ENCODE assay signal across 8 cellular contexts in genomic region chr21:36141513-36141925, GRCh38. TPM values are rescaled to one million over a fixed set of nuclear protein-coding genes. Genes with fewer than 3 reads are reported as not detected.
DNase-seq lines count a peak whose midpoint lies in the region; TF ChIP-seq lines count a peak whose summit lies in the region.

No MANE protein-coding gene starts in this region.

- no peaks in the 10 kb centered on the region for H3K36me3 Mint-ChIP-seq in H9 (ENCODE audit: insufficient read depth in 1 of 3, low read depth in 3 of 3)
- peaks cover 48% of the 10 kb centered on the region for H3K36me3 Mint-ChIP-seq in activated T-helper 2 cell treated with anti-CD3 and anti-CD28 coated beads, Interferon-gamma antibody, Interleukin-2, Interleukin-4, amounts not matched to agents 10 μg/mL and 5 μg/mL and 100 μg/mL, durations not matched to agents 14 hours and 24 hours and 36 hours (ENCODE audit: low read depth)

- H3T11ph ChIP-seq in H9 (ENCODE audit: low read length): no peak overlapping the region

- H3K4ac ChIP-seq in H9 (ENCODE audit: low read depth, low read length): no peak overlapping the region

- no peak for TF ChIP-seq POLR2A in thyroid gland (IDR thresholded peaks at IDR 0.05)

- H3K36me3 ChIP-seq in DOHH2 (ENCODE audit: control insufficient read depth, low read length): no peaks in the 10 kb centered on the region
- H3K36me3 ChIP-seq in neutrophil: no peaks in the 10 kb centered on the region
- no peaks in the 10 kb centered on the region for H3K36me3 ChIP-seq in thyroid gland

- H3K56ac ChIP-seq in H9 (ENCODE audit: insufficient read length, low read depth, low read length): no peak overlapping the region

- H3K4me3 ChIP-seq in DOHH2 (ENCODE audit: low read length) (no peak overlapping the region), fibroblast of the aortic adventitia (ENCODE audit: low read depth, low read length) (no peak overlapping the region), neutrophil (ENCODE audit: low read depth in 1 of 2, low read length in 1 of 2) (no peak overlapping the region), thyroid gland (replicated peaks in 1 of 3) (no peak overlapping the region)

- intact Hi-C loops in activated T-helper 2 cell treated with anti-CD3 and anti-CD28 coated beads, Interferon-gamma antibody, Interleukin-2, Interleukin-4, amounts not matched to agents 10 μg/mL and 5 μg/mL and 100 μg/mL, durations not matched to agents 14 hours and 24 hours and 36 hours (cut with micrococcal nuclease): loop anchor here (1.0 to 2.0 kb wide), 3 partner anchors 15 to 190 kb away; partner anchors contain the start of gene DOP1B
- intact Hi-C loops in thyroid gland (cut with DNase I): loop anchor here (10.0 kb wide), 1 partner anchor 183 kb away; the partner anchor contains the start of gene MORC3

- H4K5ac ChIP-seq in H9 (ENCODE audit: insufficient read length, low read depth, low read length): no peak overlapping the region

- H4K8ac ChIP-seq in H9 (replicated peaks; ENCODE audit: insufficient read length, low read depth, low read length): no peak overlapping the region

- H3K79me2 ChIP-seq in DOHH2 (ENCODE audit: control insufficient read depth, low read length): no peaks in the 10 kb centered on the region
- no peaks in the 10 kb centered on the region for H3K79me2 ChIP-seq in H9 (ENCODE audit: insufficient read depth, low read length)

- no peaks in the 10 kb centered on the region for H3K9me3 Mint-ChIP-seq in H9
- H3K9me3 Mint-ChIP-seq in activated T-helper 2 cell treated with anti-CD3 and anti-CD28 coated beads, Interferon-gamma antibody, Interleukin-2, Interleukin-4, amounts not matched to agents 10 μg/mL and 5 μg/mL and 100 μg/mL, durations not matched to agents 14 hours and 24 hours and 36 hours: no peaks in the 10 kb centered on the region

- no peak overlapping the region for H2BK15ac ChIP-seq in H9 (ENCODE audit: low read depth, low read length)

- no peaks in the 10 kb centered on the region for H4K20me1 ChIP-seq in DOHH2 (ENCODE audit: control insufficient read depth, insufficient read depth, low read depth, low read length)
- H4K20me1 ChIP-seq in H9 (ENCODE audit: control insufficient read depth, insufficient read depth, insufficient read length): no peaks in the 10 kb centered on the region

- H3K23me2 ChIP-seq in H9 (ENCODE audit: insufficient read length, low read depth, low read length, poor library complexity, severe bottlenecking): no peaks in the 10 kb centered on the region

- H3K27me3 ChIP-seq in DOHH2 (ENCODE audit: control insufficient read depth, low read length) (peaks cover 20% of the 10 kb centered on the region), H9 (ENCODE audit: insufficient read depth, low read length) (no peaks in the 10 kb centered on the region), neutrophil (peaks cover 18% of the 10 kb centered on the region), thyroid gland (no peaks in the 10 kb centered on the region)

- TF ChIP-seq CTCF in DOHH2 (IDR thresholded peaks at IDR 0.05; ENCODE audit: low read depth, low read length, poor library complexity, severe bottlenecking) (peak; percentile 89), H9 (conservative IDR thresholded peaks at IDR 0.05) (peak; percentile 95), fibroblast of the aortic adventitia (IDR thresholded peaks at IDR 0.05; ENCODE audit: insufficient read depth, low read length) (peak; percentile 81), neutrophil (IDR thresholded peaks at IDR 0.05) (peak; percentile 82), thyroid gland (IDR thresholded peaks at IDR 0.05) (peak; percentile 55 to 95 (median 87))

- H2BK12ac ChIP-seq in H9 (ENCODE audit: insufficient read length, low read depth, low read length): no peak overlapping the region

- H2BK5ac ChIP-seq in H9 (ENCODE audit: insufficient read length, low read length): no peak overlapping the region

- no peak overlapping the region for H3K18ac ChIP-seq in H9 (ENCODE audit: insufficient read length, low read depth, low read length)

- peaks cover 15% of the 10 kb centered on the region for H3K27me3 Mint-ChIP-seq in H9 (ENCODE audit: low read depth)
- no peaks in the 10 kb centered on the region for H3K27me3 Mint-ChIP-seq in activated T-helper 2 cell treated with anti-CD3 and anti-CD28 coated beads, Interferon-gamma antibody, Interleukin-2, Interleukin-4, amounts not matched to agents 10 μg/mL and 5 μg/mL and 100 μg/mL, durations not matched to agents 14 hours and 24 hours and 36 hours (ENCODE audit: low read depth)

- H2AK5ac ChIP-seq in H9 (ENCODE audit: insufficient read length, low read length): no peak overlapping the region

- no peak overlapping the region for H3K9ac ChIP-seq in H9 (ENCODE audit: extremely low read depth, insufficient read length, low read length)

- H3K27ac Mint-ChIP-seq in H9: peak overlapping the region in 1 of 3 experiments; percentile 81; a peak in 1 of 7 replicates
- H3K27ac Mint-ChIP-seq in activated T-helper 2 cell treated with anti-CD3 and anti-CD28 coated beads, Interferon-gamma antibody, Interleukin-2, Interleukin-4, amounts not matched to agents 10 μg/mL and 5 μg/mL and 100 μg/mL, durations not matched to agents 14 hours and 24 hours and 36 hours: no peak overlapping the region

- H3K23ac ChIP-seq in H9 (ENCODE audit: insufficient read length, low read depth, low read length): no peak overlapping the region

- H3F3A ChIP-seq in DOHH2 (ENCODE audit: control insufficient read depth, insufficient read depth): no peaks in the 10 kb centered on the region

- peak overlapping the region; percentile 2; the same call in 1 of the 2 replicates for H3K4me2 ChIP-seq in DOHH2 (ENCODE audit: low read length)
- no peak overlapping the region for H3K4me2 ChIP-seq in H9 (ENCODE audit: insufficient read depth, insufficient read length, low read length)

- no peak overlapping the region for H2BK20ac ChIP-seq in H9 (ENCODE audit: low read depth, low read length, poor library complexity, severe bottlenecking)

- H2BK120ac ChIP-seq in H9 (ENCODE audit: low read depth, low read length, poor library complexity, severe bottlenecking): no peak overlapping the region

- no CpG with 5 or more reads among the region's 6 CpGs for WGBS in H9 (ENCODE audit: extremely low coverage, insufficient read length, low lambda C conversion rate)
- 3 to 17% methylated on average over 4 to 6 of the region's 6 CpGs for WGBS in thyroid gland, 2 donors

- H3K27ac ChIP-seq in DOHH2 (ENCODE audit: low read depth, low read length) (no peak overlapping the region), H9 (ENCODE audit: insufficient read length, low read depth, low read length) (no peak overlapping the region), neutrophil (no peak overlapping the region), thyroid gland (no peak overlapping the region)

- no peak overlapping the region for H3K14ac ChIP-seq in H9 (ENCODE audit: insufficient read depth, low read length)

- H3K4me1 ChIP-seq in DOHH2 (ENCODE audit: control insufficient read depth, low read length): peaks cover 8% of the 10 kb centered on the region
- H3K4me1 ChIP-seq in H9 (ENCODE audit: insufficient read depth, low read length): no peaks in the 10 kb centered on the region
- H3K4me1 ChIP-seq in neutrophil (ENCODE audit: control insufficient read depth in 1 of 2, insufficient read depth in 1 of 2, low read depth in 1 of 2, low read length in 1 of 2): peaks cover 23 to 27% of the 10 kb centered on the region in 2 experiments
- no peaks in the 10 kb centered on the region for H3K4me1 ChIP-seq in thyroid gland

- no peaks in the 10 kb centered on the region for H3K9me2 ChIP-seq in DOHH2 (replicated peaks; ENCODE audit: control insufficient read depth, low read length)

- no peak overlapping the region for H3K4me3 Mint-ChIP-seq in H9
- H3K4me3 Mint-ChIP-seq in activated T-helper 2 cell treated with anti-CD3 and anti-CD28 coated beads, Interferon-gamma antibody, Interleukin-2, Interleukin-4, amounts not matched to agents 10 μg/mL and 5 μg/mL and 100 μg/mL, durations not matched to agents 14 hours and 24 hours and 36 hours (ENCODE audit: low read depth): no peak overlapping the region

- peaks cover 15 to 18% of the 10 kb centered on the region in 2 experiments for H3K4me1 Mint-ChIP-seq in H9
- peaks cover 18% of the 10 kb centered on the region for H3K4me1 Mint-ChIP-seq in activated T-helper 2 cell treated with anti-CD3 and anti-CD28 coated beads, Interferon-gamma antibody, Interleukin-2, Interleukin-4, amounts not matched to agents 10 μg/mL and 5 μg/mL and 100 μg/mL, durations not matched to agents 14 hours and 24 hours and 36 hours (ENCODE audit: low read depth)

- peak; percentile 92 for DNase-seq in H9
- peak; percentile 89 for DNase-seq in MV-4-11 (lab: John Stamatoyannopoulos, UW)
- DNase-seq in SHP77 (lab: John Stamatoyannopoulos, UW): peak; percentile 98
- DNase-seq in activated T-helper 2 cell treated with anti-CD3 and anti-CD28 coated beads, Interferon-gamma antibody, Interleukin-2, Interleukin-4, amounts not matched to agents 10 μg/mL and 5 μg/mL and 100 μg/mL, durations not matched to agents 14 hours and 24 hours and 36 hours (ENCODE audit: low spot score): peak; percentile 70
- DNase-seq in fibroblast of the aortic adventitia (ENCODE audit: low read depth): peak; percentile 85
- peak; percentile 93 for DNase-seq in thyroid gland

- no peak overlapping the region for H4K91ac ChIP-seq in H9 (ENCODE audit: insufficient read length, low read depth, low read length)

- H3K79me1 ChIP-seq in H9 (ENCODE audit: insufficient read depth, low read depth, low read length, poor library complexity, severe bottlenecking): no peaks in the 10 kb centered on the region

- no peak overlapping the region for H2AFZ ChIP-seq in H9 (ENCODE audit: low read length)

- no peaks in the 10 kb centered on the region for H3K9me3 ChIP-seq in DOHH2 (ENCODE audit: control insufficient read depth, insufficient read depth, low read length)
- no peaks in the 10 kb centered on the region for H3K9me3 ChIP-seq in H9 (ENCODE audit: control insufficient read depth, low read depth, low read length)
- no peaks in the 10 kb centered on the region for H3K9me3 ChIP-seq in neutrophil
- no peaks in the 10 kb centered on the region for H3K9me3 ChIP-seq in thyroid gland

RNA-seq across cellular contexts. Expression of gene CBR3, which starts 6.6 kb away (rescaled TPM):
- total RNA-seq in H9 (2021) (1.9 and 2.4 TPM in 2 replicates), fibroblast of the aortic adventitia (ENCODE audit: low replicate concordance) (27.9 and 29.4 TPM in 2 replicates), thyroid gland (10 to 100 TPM in 1 of 4 donors, 1 to 10 TPM in 3; 5.0 to 23.6 (median 6.5) TPM)
- 23.2 and 25.8 TPM in 2 replicates for total RNA-seq in activated T-helper 2 cell treated with anti-CD3 and anti-CD28 coated beads, Interferon-gamma antibody, Interleukin-2, Interleukin-4, amounts not matched to agents 10 μg/mL and 5 μg/mL and 100 μg/mL, durations not matched to agents 14 hours and 24 hours and 36 hours

RNA-seq across cellular contexts. Expression of gene DOP1B, which starts 15.1 kb away (rescaled TPM):
- total RNA-seq in H9 (2021) (8.7 and 10.0 TPM in 2 replicates), fibroblast of the aortic adventitia (ENCODE audit: low replicate concordance) (2.6 and 25.8 TPM in 2 replicates), thyroid gland (10 to 100 TPM; 15.9 to 28.1 (median 20.4) TPM)
- total RNA-seq in activated T-helper 2 cell treated with anti-CD3 and anti-CD28 coated beads, Interferon-gamma antibody, Interleukin-2, Interleukin-4, amounts not matched to agents 10 μg/mL and 5 μg/mL and 100 μg/mL, durations not matched to agents 14 hours and 24 hours and 36 hours: 14.6 and 16.0 TPM in 2 replicates
